Comparison of ENCODE assay signal across 1 cellular context in the genomic region with DNA sequence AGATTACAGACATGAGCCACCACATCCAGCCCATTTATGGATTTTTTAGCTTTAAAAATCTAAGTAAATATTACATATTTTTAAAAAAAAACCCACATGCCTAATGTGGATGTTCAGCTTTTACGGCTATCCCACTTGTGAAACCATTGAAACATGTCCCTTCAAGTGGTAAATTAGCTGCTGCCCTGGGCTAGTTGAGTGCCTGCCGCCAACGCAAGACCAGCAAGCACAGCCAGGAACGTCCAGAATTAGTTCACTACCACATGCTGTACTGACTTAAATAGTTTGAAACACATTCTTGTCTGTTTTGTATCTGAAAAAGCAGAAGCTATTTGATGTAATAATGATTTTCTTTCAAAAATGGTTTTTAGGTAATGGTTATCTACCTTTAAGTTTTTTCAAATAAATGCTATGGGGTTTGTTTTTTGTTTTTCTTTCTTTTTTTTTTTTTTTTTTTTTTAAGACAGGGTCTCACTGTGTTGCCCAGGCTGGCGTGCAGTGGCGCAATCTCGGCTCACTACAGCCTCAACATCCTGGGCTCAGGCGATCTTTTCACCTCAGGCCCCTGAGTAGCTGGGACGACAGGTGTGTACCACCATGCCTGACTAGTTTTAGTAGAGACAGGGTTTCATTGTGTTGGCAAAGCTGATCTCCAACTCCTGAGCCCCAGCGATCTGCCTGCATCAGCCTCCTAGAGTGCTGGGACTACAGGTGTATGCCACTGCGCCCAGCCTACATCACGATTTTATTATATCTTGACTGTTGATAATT.
TF ChIP-seq lines count a peak whose summit lies in the region.

No MANE protein-coding gene starts in this region.

TF ChIP-seq in GM23338, 12 proteins besides CTCF, POLR2A, EP300 and RAD21 (continued from another document):
- TF ChIP-seq, protein P1, sequence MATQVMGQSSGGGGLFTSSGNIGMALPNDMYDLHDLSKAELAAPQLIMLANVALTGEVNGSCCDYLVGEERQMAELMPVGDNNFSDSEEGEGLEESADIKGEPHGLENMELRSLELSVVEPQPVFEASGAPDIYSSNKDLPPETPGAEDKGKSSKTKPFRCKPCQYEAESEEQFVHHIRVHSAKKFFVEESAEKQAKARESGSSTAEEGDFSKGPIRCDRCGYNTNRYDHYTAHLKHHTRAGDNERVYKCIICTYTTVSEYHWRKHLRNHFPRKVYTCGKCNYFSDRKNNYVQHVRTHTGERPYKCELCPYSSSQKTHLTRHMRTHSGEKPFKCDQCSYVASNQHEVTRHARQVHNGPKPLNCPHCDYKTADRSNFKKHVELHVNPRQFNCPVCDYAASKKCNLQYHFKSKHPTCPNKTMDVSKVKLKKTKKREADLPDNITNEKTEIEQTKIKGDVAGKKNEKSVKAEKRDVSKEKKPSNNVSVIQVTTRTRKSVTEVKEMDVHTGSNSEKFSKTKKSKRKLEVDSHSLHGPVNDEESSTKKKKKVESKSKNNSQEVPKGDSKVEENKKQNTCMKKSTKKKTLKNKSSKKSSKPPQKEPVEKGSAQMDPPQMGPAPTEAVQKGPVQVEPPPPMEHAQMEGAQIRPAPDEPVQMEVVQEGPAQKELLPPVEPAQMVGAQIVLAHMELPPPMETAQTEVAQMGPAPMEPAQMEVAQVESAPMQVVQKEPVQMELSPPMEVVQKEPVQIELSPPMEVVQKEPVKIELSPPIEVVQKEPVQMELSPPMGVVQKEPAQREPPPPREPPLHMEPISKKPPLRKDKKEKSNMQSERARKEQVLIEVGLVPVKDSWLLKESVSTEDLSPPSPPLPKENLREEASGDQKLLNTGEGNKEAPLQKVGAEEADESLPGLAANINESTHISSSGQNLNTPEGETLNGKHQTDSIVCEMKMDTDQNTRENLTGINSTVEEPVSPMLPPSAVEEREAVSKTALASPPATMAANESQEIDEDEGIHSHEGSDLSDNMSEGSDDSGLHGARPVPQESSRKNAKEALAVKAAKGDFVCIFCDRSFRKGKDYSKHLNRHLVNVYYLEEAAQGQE (IDR thresholded peaks at IDR 0.05; ENCODE audit: unreplicated experiment), result no peak
- no peak for TF ChIP-seq NANOG (IDR thresholded peaks at IDR 0.05; ENCODE audit: borderline replicate concordance)
- TF ChIP-seq EZH2phosphoT487 (IDR thresholded peaks at IDR 0.05; ENCODE audit: unreplicated experiment), result no peak
- TF ChIP-seq JUNB (IDR thresholded peaks at IDR 0.05; ENCODE audit: unreplicated experiment), result no peak
- TF ChIP-seq, protein P2, sequence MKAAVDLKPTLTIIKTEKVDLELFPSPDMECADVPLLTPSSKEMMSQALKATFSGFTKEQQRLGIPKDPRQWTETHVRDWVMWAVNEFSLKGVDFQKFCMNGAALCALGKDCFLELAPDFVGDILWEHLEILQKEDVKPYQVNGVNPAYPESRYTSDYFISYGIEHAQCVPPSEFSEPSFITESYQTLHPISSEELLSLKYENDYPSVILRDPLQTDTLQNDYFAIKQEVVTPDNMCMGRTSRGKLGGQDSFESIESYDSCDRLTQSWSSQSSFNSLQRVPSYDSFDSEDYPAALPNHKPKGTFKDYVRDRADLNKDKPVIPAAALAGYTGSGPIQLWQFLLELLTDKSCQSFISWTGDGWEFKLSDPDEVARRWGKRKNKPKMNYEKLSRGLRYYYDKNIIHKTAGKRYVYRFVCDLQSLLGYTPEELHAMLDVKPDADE (IDR thresholded peaks at IDR 0.05), result no peak
- TF ChIP-seq CREB1 (CRISPR knock-in tag; IDR thresholded peaks at IDR 0.05; ENCODE audit: low read depth), result no peak
- TF ChIP-seq POLR2AphosphoS5 (IDR thresholded peaks at IDR 0.05; ENCODE audit: low read depth), result no peak
- no peak for TF ChIP-seq ZNF114 (CRISPR knock-in tag; IDR thresholded peaks at IDR 0.05)
- no peak for TF ChIP-seq STAT1 (IDR thresholded peaks at IDR 0.05; ENCODE audit: unreplicated experiment)
- TF ChIP-seq, protein P3, sequence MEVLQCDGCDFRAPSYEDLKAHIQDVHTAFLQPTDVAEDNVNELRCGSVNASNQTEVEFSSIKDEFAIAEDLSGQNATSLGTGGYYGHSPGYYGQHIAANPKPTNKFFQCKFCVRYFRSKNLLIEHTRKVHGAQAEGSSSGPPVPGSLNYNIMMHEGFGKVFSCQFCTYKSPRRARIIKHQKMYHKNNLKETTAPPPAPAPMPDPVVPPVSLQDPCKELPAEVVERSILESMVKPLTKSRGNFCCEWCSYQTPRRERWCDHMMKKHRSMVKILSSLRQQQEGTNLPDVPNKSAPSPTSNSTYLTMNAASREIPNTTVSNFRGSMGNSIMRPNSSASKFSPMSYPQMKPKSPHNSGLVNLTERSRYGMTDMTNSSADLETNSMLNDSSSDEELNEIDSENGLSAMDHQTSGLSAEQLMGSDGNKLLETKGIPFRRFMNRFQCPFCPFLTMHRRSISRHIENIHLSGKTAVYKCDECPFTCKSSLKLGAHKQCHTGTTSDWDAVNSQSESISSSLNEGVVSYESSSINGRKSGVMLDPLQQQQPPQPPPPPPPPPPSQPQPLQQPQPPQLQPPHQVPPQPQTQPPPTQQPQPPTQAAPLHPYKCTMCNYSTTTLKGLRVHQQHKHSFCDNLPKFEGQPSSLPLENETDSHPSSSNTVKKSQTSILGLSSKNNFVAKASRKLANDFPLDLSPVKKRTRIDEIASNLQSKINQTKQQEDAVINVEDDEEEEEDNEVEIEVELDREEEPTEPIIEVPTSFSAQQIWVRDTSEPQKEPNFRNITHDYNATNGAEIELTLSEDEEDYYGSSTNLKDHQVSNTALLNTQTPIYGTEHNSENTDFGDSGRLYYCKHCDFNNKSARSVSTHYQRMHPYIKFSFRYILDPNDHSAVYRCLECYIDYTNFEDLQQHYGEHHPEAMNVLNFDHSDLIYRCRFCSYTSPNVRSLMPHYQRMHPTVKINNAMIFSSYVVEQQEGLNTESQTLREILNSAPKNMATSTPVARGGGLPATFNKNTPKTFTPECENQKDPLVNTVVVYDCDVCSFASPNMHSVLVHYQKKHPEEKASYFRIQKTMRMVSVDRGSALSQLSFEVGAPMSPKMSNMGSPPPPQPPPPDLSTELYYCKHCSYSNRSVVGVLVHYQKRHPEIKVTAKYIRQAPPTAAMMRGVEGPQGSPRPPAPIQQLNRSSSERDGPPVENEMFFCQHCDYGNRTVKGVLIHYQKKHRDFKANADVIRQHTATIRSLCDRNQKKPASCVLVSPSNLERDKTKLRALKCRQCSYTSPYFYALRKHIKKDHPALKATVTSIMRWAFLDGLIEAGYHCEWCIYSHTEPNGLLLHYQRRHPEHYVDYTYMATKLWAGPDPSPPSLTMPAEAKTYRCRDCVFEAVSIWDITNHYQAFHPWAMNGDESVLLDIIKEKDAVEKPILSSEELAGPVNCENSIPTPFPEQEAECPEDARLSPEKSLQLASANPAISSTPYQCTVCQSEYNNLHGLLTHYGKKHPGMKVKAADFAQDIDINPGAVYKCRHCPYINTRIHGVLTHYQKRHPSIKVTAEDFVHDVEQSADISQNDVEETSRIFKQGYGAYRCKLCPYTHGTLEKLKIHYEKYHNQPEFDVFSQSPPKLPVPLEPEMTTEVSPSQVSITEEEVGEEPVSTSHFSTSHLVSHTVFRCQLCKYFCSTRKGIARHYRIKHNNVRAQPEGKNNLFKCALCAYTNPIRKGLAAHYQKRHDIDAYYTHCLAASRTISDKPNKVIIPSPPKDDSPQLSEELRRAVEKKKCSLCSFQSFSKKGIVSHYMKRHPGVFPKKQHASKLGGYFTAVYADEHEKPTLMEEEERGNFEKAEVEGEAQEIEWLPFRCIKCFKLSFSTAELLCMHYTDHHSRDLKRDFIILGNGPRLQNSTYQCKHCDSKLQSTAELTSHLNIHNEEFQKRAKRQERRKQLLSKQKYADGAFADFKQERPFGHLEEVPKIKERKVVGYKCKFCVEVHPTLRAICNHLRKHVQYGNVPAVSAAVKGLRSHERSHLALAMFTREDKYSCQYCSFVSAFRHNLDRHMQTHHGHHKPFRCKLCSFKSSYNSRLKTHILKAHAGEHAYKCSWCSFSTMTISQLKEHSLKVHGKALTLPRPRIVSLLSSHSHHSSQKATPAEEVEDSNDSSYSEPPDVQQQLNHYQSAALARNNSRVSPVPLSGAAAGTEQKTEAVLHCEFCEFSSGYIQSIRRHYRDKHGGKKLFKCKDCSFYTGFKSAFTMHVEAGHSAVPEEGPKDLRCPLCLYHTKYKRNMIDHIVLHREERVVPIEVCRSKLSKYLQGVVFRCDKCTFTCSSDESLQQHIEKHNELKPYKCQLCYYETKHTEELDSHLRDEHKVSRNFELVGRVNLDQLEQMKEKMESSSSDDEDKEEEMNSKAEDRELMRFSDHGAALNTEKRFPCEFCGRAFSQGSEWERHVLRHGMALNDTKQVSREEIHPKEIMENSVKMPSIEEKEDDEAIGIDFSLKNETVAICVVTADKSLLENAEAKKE (CRISPR knock-in tag; IDR thresholded peaks at IDR 0.05), result no peak
